In genomic region chr7:133572853-133573252, GRCh38 we compare ENCODE assay signal across 25 cellular contexts.
"Had no signal": no experiment of that assay in that cellular context is flagged by ENCODE, and none has a peak within 500 bp of the region (broad histone marks: within the 10 kb centered on the region; RNA-seq: fewer than 3 reads in every experiment).

No MANE protein-coding gene starts in this region.

- H3K36me3 ChIP-seq: heart right ventricle, ovary, prostate gland, spleen, thoracic aorta, upper lobe of right lung had no signal

- H3K9me3 Mint-ChIP-seq: activated B cell treated with CpG ODN at 0.5 μM for 24 hours; activated naive CD4-positive, alpha-beta T cell treated with anti-CD3 and anti-CD28 coated beads for 36 hours; activated naive CD8-positive, alpha-beta T cell treated with anti-CD3 and anti-CD28 coated beads, Interleukin-2, amount 10 ng/mL, durations not matched to agents 7 days and 5 days; endodermal cell; memory B cell; natural killer cell treated with Interleukin-12 subunit alpha and Interleukin-12 subunit beta and Interleukin-15 and Interleukin-18, amount 100 ng/mL, for 72 hours had no signal

- H3K27me3 Mint-ChIP-seq: activated B cell treated with CpG ODN at 0.5 μM for 24 hours; activated CD4-positive, alpha-beta T cell treated with anti-CD3 and anti-CD28 coated beads for 36 hours; activated naive CD8-positive, alpha-beta T cell treated with anti-CD3 and anti-CD28 coated beads, Interleukin-2, amount 10 ng/mL, durations not matched to agents 7 days and 5 days; memory B cell; natural killer cell treated with Interleukin-12 subunit alpha and Interleukin-12 subunit beta and Interleukin-15 and Interleukin-18, amount 100 ng/mL, for 72 hours had no signal

- H3K36me3 Mint-ChIP-seq: memory B cell; natural killer cell treated with Interleukin-12 subunit alpha and Interleukin-12 subunit beta and Interleukin-15 and Interleukin-18, amount 100 ng/mL, for 72 hours had no signal

- H3K27ac ChIP-seq: heart right ventricle, ovary, prostate gland, spleen, thoracic aorta, upper lobe of right lung had no signal

- H3K4me1 ChIP-seq: prostate gland, upper lobe of right lung had no signal

- ATAC-seq: activated CD4-positive, alpha-beta T cell treated with anti-CD3 and anti-CD28 coated beads for 36 hours; heart right ventricle; left cardiac atrium; natural killer cell treated with Interleukin-12 subunit alpha and Interleukin-12 subunit beta and Interleukin-15 and Interleukin-18, amount 100 ng/mL, for 72 hours; upper lobe of right lung had no signal

- H3K27me3 ChIP-seq: heart right ventricle, ovary, spleen, upper lobe of right lung had no signal

- H3K4me3 Mint-ChIP-seq: activated B cell treated with CpG ODN at 0.5 μM for 24 hours; activated CD4-positive, alpha-beta T cell treated with anti-CD3 and anti-CD28 coated beads for 36 hours; activated naive CD4-positive, alpha-beta T cell treated with anti-CD3 and anti-CD28 coated beads for 36 hours; activated naive CD8-positive, alpha-beta T cell treated with anti-CD3 and anti-CD28 coated beads, Interleukin-2, amount 10 ng/mL, durations not matched to agents 7 days and 5 days; endodermal cell; memory B cell; natural killer cell treated with Interleukin-12 subunit alpha and Interleukin-12 subunit beta and Interleukin-15 and Interleukin-18, amount 100 ng/mL, for 72 hours had no signal

- H3K9me3 ChIP-seq: ovary, prostate gland, spleen, thoracic aorta, upper lobe of right lung had no signal

- H3K4me1 Mint-ChIP-seq: activated B cell treated with CpG ODN at 0.5 μM for 24 hours; activated naive CD8-positive, alpha-beta T cell treated with anti-CD3 and anti-CD28 coated beads, Interleukin-2, amount 10 ng/mL, durations not matched to agents 7 days and 5 days; endodermal cell; memory B cell had no signal

- H3K27ac Mint-ChIP-seq: activated B cell treated with CpG ODN at 0.5 μM for 24 hours; activated CD4-positive, alpha-beta T cell treated with anti-CD3 and anti-CD28 coated beads for 36 hours; activated naive CD4-positive, alpha-beta T cell treated with anti-CD3 and anti-CD28 coated beads for 36 hours; activated naive CD8-positive, alpha-beta T cell treated with anti-CD3 and anti-CD28 coated beads, Interleukin-2, amount 10 ng/mL, durations not matched to agents 7 days and 5 days; endodermal cell; memory B cell; natural killer cell treated with Interleukin-12 subunit alpha and Interleukin-12 subunit beta and Interleukin-15 and Interleukin-18, amount 100 ng/mL, for 72 hours had no signal

- DNase-seq: activated B cell treated with CpG ODN at 0.5 μM for 24 hours; activated CD4-positive, alpha-beta T cell treated with anti-CD3 and anti-CD28 coated beads for 36 hours; activated CD4-positive, alpha-beta T cell treated with anti-CD3 and anti-CD28 coated beads, Interleukin-2, amount 50 U/mL, for 4 hours; activated CD8-positive, alpha-beta memory T cell treated with anti-CD3 and anti-CD28 coated beads, Interleukin-2, amount 50 U/mL, for 48 hours; activated effector memory CD4-positive, alpha-beta T cell treated with Interleukin-2 at 50 U/mL for 16 hours; activated naive CD4-positive, alpha-beta T cell treated with anti-CD3 and anti-CD28 coated beads for 36 hours; activated naive CD8-positive, alpha-beta T cell treated with anti-CD3 and anti-CD28 coated beads, Interleukin-2, amount 10 ng/mL, durations not matched to agents 7 days and 5 days; activated T-cell treated with anti-CD3 and anti-CD28 coated beads, Interleukin-2, amount 50 U/mL, for 48 hours; amygdala; cerebellar nuclear complex; cortex of kidney; endodermal cell; heart right ventricle; islet precursor cell; left cardiac atrium; ovary; spleen; stimulated activated CD4-positive, alpha-beta T cell treated with anti-CD3 and anti-CD28 coated beads, Interleukin-4, amount 100 ng/mL, for 1 hour; stimulated activated naive CD4-positive, alpha-beta T cell; T1000; upper lobe of right lung had no signal

- H3K4me3 ChIP-seq: heart right ventricle, ovary, prostate gland, spleen, thoracic aorta, upper lobe of right lung had no signal
